In the genomic region with DNA sequence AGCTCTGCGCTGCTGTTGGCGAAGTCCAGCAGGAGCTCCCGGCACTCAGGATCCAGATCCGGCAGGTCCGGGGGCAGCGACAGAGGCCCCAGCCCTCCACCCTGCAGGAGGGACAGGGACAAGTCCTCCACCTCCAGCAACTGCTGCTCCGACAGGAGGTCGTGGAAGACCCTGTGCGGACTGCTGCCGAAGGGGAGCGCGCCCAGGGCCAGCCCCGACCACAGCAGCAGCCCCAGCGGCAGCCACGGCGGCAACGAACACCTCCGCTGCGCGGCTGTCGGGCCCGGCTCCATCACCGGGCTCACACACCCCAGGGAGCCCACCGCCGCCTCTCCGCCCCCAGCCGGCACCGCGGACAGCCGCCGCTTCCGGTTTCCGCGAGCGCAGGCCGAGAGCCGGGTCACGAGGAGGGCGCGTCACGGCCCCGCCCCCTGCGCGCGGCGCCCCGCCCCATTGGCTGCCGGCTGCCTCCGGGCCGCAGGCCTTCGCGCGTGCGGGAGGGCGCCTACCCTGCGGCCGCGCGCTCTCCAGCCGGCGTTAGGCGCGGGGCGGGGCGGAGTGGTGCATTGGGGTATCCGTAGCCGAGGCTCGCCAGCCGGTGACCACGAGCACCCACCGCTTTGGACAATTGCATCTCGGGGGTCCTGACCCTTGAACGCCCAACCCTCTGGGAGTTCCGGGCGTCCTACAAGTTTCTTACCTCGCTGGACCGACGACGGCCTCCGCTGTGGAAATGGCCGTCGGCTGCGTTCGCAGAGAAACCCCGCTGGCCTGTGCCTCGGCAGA, we compare ENCODE assay signal across 8 cellular contexts. TPM values are rescaled to one million over a fixed set of nuclear protein-coding genes. Genes with fewer than 3 reads are reported as not detected.
DNase-seq lines count a peak whose midpoint lies in the region; ATAC-seq, FAIRE-seq and TF ChIP-seq lines count a peak whose summit lies in the region.

OSTM1 (minus strand) TSS at position 383 of the 786 bp plus-strand sequence; CDS start at position 293, 90 bp downstream.

- peak; percentile 69 for FAIRE-seq in GM19239 (lab: Jason Lieb, UNC)

- H3K36me3 ChIP-seq in BE2C: no peaks in the 10 kb centered on the region
- no peaks in the 10 kb centered on the region for H3K36me3 ChIP-seq in left lung

- H3K9me3 ChIP-seq in BE2C (no peaks in the 10 kb centered on the region), left lung (no peaks in the 10 kb centered on the region)

- H3K4me3 ChIP-seq in BE2C (ENCODE audit: low read depth, low read length) (peak within 1 kb of the TSS; percentile 92), left lung (peak within 1 kb of the TSS; percentile 84 to 91)

- intact Hi-C loops in left lung (cut with DNase I): no loop called here

- no peaks in the 10 kb centered on the region; the same call in none of the 2 replicates for H3K4me1 ChIP-seq in BE2C
- peaks cover 13 to 23% of the 10 kb centered on the region in 2 donors for H3K4me1 ChIP-seq in left lung

- H3K27me3 ChIP-seq in BE2C: no peaks in the 10 kb centered on the region
- H3K27me3 ChIP-seq in left lung: no peaks in the 10 kb centered on the region

- DNase-seq in BE2C (peak; percentile 95), GM19239 (ENCODE audit: insufficient read length, low spot score) (peak; percentile 99), NCI-H69 (lab: John Stamatoyannopoulos, UW) (peak; percentile 97), cortex of kidney (lab: John Stamatoyannopoulos, UW) (peak; percentile 64), left lung (peak; percentile 91 to 99)
- peak; percentile 92 for DNase-seq in activated CD4-positive, alpha-beta T cell treated with anti-CD3 and anti-CD28 coated beads, Interleukin-2, amount 50 U/mL, for 1 hour
- DNase-seq in stimulated activated CD4-positive, alpha-beta T cell treated with anti-CD3 and anti-CD28 coated beads, Interleukin-4, amount 100 ng/mL, for 1 hour: peak; percentile 95

- peak within 1 kb of the TSS; percentile 77 to 87 for H3K27ac ChIP-seq in left lung

- TF ChIP-seq CTCF in BE2C (IDR thresholded peaks at IDR 0.05; ENCODE audit: low read depth, low read length): no peak
- no peak for TF ChIP-seq CTCF in left lung (IDR thresholded peaks at IDR 0.05)

- peak; percentile 95 for ATAC-seq in HG03442 (IDR thresholded peaks at IDR 0.05; ENCODE audit: unreplicated experiment)
- peak; percentile 100 for ATAC-seq in left lung

RNA-seq across cellular contexts. Expression of gene OSTM1, which starts in this region (rescaled TPM):
- 18.4 TPM for polyA plus RNA-seq in BE2C (2012; ENCODE audit: insufficient read depth, insufficient read length, low read depth)
- 10 to 100 TPM; 52.0 to 73.1 TPM for total RNA-seq in left lung

Comparison
In these comparisons a context has a peak if more than half of its experiments do, and no peak if none do; other contexts are left out.
1. Peak in every context shown above with its lines: DNase-seq, ATAC-seq, H3K4me3 ChIP-seq and H3K27ac ChIP-seq.